ENCODE assay signal across 12 cellular contexts in genomic region chr17:5364696-5365095, GRCh38.
"Had no signal": no experiment of that assay in that cellular context is flagged by ENCODE, and none has a peak within 500 bp of the region (broad histone marks: within the 10 kb centered on the region; RNA-seq: fewer than 3 reads in every experiment).

No MANE protein-coding gene starts in this region.

- H3K9me3 Mint-ChIP-seq: activated CD4-positive, alpha-beta memory T cell treated with anti-CD3 and anti-CD28 coated beads for 36 hours; activated T-helper 1 cell treated with anti-CD3 and anti-CD28 coated beads, Interleukin-12 subunit alpha, Interleukin-12 subunit beta, Interleukin-2, Interleukin-4 antibody, amounts not matched to agents 30 ng/mL and 10 ng/mL and 1 ng/mL, durations not matched to agents 14 hours and 24 hours and 36 hours; memory B cell had no signal

- H3K27ac Mint-ChIP-seq: activated CD4-positive, alpha-beta memory T cell treated with anti-CD3 and anti-CD28 coated beads for 36 hours; activated T-helper 1 cell treated with anti-CD3 and anti-CD28 coated beads, Interleukin-12 subunit alpha, Interleukin-12 subunit beta, Interleukin-2, Interleukin-4 antibody, amounts not matched to agents 30 ng/mL and 10 ng/mL and 1 ng/mL, durations not matched to agents 14 hours and 24 hours and 36 hours had no signal

- H3K36me3 ChIP-seq: colonic mucosa had no signal

- H3K27me3 ChIP-seq: colonic mucosa, thyroid gland had no signal

- H3K4me3 ChIP-seq: colonic mucosa, prostate gland, thyroid gland had no signal

- ATAC-seq: activated CD4-positive, alpha-beta T cell treated with anti-CD3 and anti-CD28 coated beads for 36 hours; left ventricle myocardium superior; right cardiac atrium; SK-N-SH treated with all-trans-retinoic acid at 6 μM for 48 hours had no signal

- H3K27me3 Mint-ChIP-seq: activated CD4-positive, alpha-beta memory T cell treated with anti-CD3 and anti-CD28 coated beads for 36 hours; activated CD4-positive, alpha-beta T cell treated with anti-CD3 and anti-CD28 coated beads for 36 hours; memory B cell had no signal

- H3K9me3 ChIP-seq: colonic mucosa, prostate gland, thyroid gland had no signal

- H3K4me1 Mint-ChIP-seq: activated CD4-positive, alpha-beta T cell treated with anti-CD3 and anti-CD28 coated beads for 36 hours had no signal

- H3K27ac ChIP-seq: colonic mucosa, prostate gland, thyroid gland had no signal

- H3K4me1 ChIP-seq: colonic mucosa, prostate gland, thyroid gland had no signal

- H3K4me3 Mint-ChIP-seq: activated CD4-positive, alpha-beta memory T cell treated with anti-CD3 and anti-CD28 coated beads for 36 hours; activated CD4-positive, alpha-beta T cell treated with anti-CD3 and anti-CD28 coated beads for 36 hours; activated T-helper 1 cell treated with anti-CD3 and anti-CD28 coated beads, Interleukin-12 subunit alpha, Interleukin-12 subunit beta, Interleukin-2, Interleukin-4 antibody, amounts not matched to agents 30 ng/mL and 10 ng/mL and 1 ng/mL, durations not matched to agents 14 hours and 24 hours and 36 hours; memory B cell had no signal

- DNase-seq: activated CD4-positive, alpha-beta memory T cell treated with anti-CD3 and anti-CD28 coated beads for 36 hours; activated CD4-positive, alpha-beta T cell treated with anti-CD3 and anti-CD28 coated beads for 36 hours; activated naive CD4-positive, alpha-beta T cell treated with Interleukin-2 at 50 U/mL for 16 hours; colonic mucosa; kidney glomerular epithelial cell; left ventricle myocardium superior; right cardiac atrium; thyroid gland had no signal
